28 cellular contexts compared by ENCODE assay signal in genomic region chr10:34514290-34514689, GRCh38.
DNase-seq lines count a peak whose midpoint lies in the region; ATAC-seq, FAIRE-seq and TF ChIP-seq lines count a peak whose summit lies in the region.
"Had no signal": no experiment of that assay in that cellular context is flagged by ENCODE, and none has a peak within 500 bp of the region (broad histone marks: within the 10 kb centered on the region; RNA-seq: fewer than 3 reads in every experiment).

No MANE protein-coding gene starts in this region.

- H3K9me3 ChIP-seq in HCT116 (ENCODE audit: control insufficient read depth in 1 of 2, insufficient read depth in 1 of 2, low read depth in 1 of 2, low read length in 2 of 2) (no peaks in the 10 kb centered on the region), RWPE2 (ENCODE audit: severe bottlenecking) (no peaks in the 10 kb centered on the region), right cardiac atrium (ENCODE audit: control insufficient read depth, low read length) (no peaks in the 10 kb centered on the region)
- H3K9me3 ChIP-seq: Caco-2, HAP-1, MG63 had no signal

- BruUV-seq in HCT116 (replicated peaks; lab: Mats Ljungman, UMichigan) = TSS peak; percentile 4

- intact Hi-C loops in HCT116 (cut with micrococcal nuclease) = no loop called here
- intact Hi-C loops in right cardiac atrium (cut with DNase I) = no loop called here

- no peak overlapping the region for H3K9ac ChIP-seq in HCT116 (ENCODE audit: low read length)

- DNase-seq in HCT116 (ENCODE audit: low read depth, low spot score) = no peak
- no peak for DNase-seq in RWPE2 (ENCODE audit: low spot score)
- no peak for DNase-seq in urothelium cell line (ENCODE audit: low spot score)
- DNase-seq in GM19238 (ENCODE audit: insufficient read length, low spot score) = no peak
- no peak for DNase-seq in DMS 273 (lab: John Stamatoyannopoulos, UW; ENCODE audit: unreplicated experiment)
- DNase-seq in right cardiac atrium = no peak
- DNase-seq: Caco-2; CD8-positive, alpha-beta T cell; DMS 273 treated with DMSO at 0.1 percent for 48 hours; DMS79; EL; GDM1; IMR-90; KG1; MG63; NCI-H1105 treated with DMSO at 0.1 percent for 48 hours; NCI-H146; NCI-H1930; NCI-H2107; NCI-H446; NCI-H524 treated with DMSO at 0.1 percent for 48 hours; NCI-H774; SHP77 had no signal

- no peak overlapping the region for H3K27ac ChIP-seq in HCT116 (ENCODE audit: low read depth, low read length)
- H3K27ac ChIP-seq in RWPE2 (ENCODE audit: poor library complexity, severe bottlenecking) = no peak overlapping the region
- H3K27ac ChIP-seq in right cardiac atrium (ENCODE audit: low read length) = no peak overlapping the region
- H3K27ac ChIP-seq: C4-2B had no signal

- no peaks in the 10 kb centered on the region for H4K20me1 ChIP-seq in HCT116 (ENCODE audit: insufficient read depth)

- ATAC-seq in HCT116 (peak; percentile 54), RWPE2 (ENCODE audit: low read depth) (peak; percentile 68; the same call in 1 of the 3 replicates), esophagus mucosa (peak; percentile 63), right cardiac atrium (no peak)
- ATAC-seq: CD8-positive, alpha-beta T cell; GM23338 had no signal

- no peaks in the 10 kb centered on the region for H3K9me2 ChIP-seq in HCT116 (ENCODE audit: insufficient read depth)

- 99% methylated on average over 4 of the region's 4 CpGs for WGBS in right cardiac atrium

- no peaks in the 10 kb centered on the region for H3K36me3 ChIP-seq in HCT116 (ENCODE audit: control insufficient read depth in 1 of 2, insufficient read depth in 2 of 2, low read length in 2 of 2)
- H3K36me3 ChIP-seq in RWPE2 (ENCODE audit: low read depth) = peaks cover 16% of the 10 kb centered on the region; the same call in 1 of the 2 replicates
- H3K36me3 ChIP-seq: HAP-1, MG63 had no signal

- POLR2A ChIA-PET in HCT116 (lab: Charles Lee) = no interaction called here

- FAIRE-seq in urothelium cell line (lab: Jason Lieb, UNC) = peak; percentile 55
- FAIRE-seq: GM12891 had no signal

- CTCF ChIA-PET in HCT116 (lab: Charles Lee) = no interaction called here

- H3K27me3 ChIP-seq in HCT116 (ENCODE audit: insufficient read depth, low read length) = no peaks in the 10 kb centered on the region
- no peaks in the 10 kb centered on the region for H3K27me3 ChIP-seq in RWPE2 (ENCODE audit: insufficient read depth, poor library complexity, severe bottlenecking)
- H3K27me3 ChIP-seq in right cardiac atrium (ENCODE audit: control insufficient read depth, insufficient read depth) = no peaks in the 10 kb centered on the region
- H3K27me3 ChIP-seq: MG63 had no signal

- H3K4me2 ChIP-seq in HCT116 (ENCODE audit: low read length) = no peak overlapping the region; the same call in 1 of the 2 replicates
- H3K4me2 ChIP-seq: GM23338 had no signal

- TF ChIP-seq CTCF in HCT116 (IDR thresholded peaks at IDR 0.05 in 2 of 3, conservative IDR thresholded peaks at IDR 0.05 in 1 of 3; ENCODE audit: borderline replicate concordance in 1 of 3, insufficient read depth in 1 of 3, low read depth in 2 of 3, low read length in 2 of 3) (no peak), RWPE2 (IDR thresholded peaks at IDR 0.05; ENCODE audit: poor library complexity, severe bottlenecking) (no peak)

- H2AFZ ChIP-seq in HCT116 (ENCODE audit: low read depth, low read length, poor library complexity, severe bottlenecking) = no peak overlapping the region
- H2AFZ ChIP-seq: GM23338 had no signal

- TF ChIP-seq RAD21 in HCT116 (IDR thresholded peaks at IDR 0.05; ENCODE audit: low read depth) = no peak

- peaks cover 0 to 10% of the 10 kb centered on the region in 2 experiments; a peak in 2 of 4 replicates for H3K4me1 ChIP-seq in HCT116 (ENCODE audit: control insufficient read depth in 1 of 2, insufficient read depth in 2 of 2, low read length in 2 of 2)
- H3K4me1 ChIP-seq in RWPE2 (ENCODE audit: insufficient read depth, poor library complexity, severe bottlenecking) = peaks cover 9% of the 10 kb centered on the region
- no peaks in the 10 kb centered on the region for H3K4me1 ChIP-seq in right cardiac atrium (ENCODE audit: control insufficient read depth, insufficient read depth, low read length)
- H3K4me1 ChIP-seq: Caco-2, HAP-1 had no signal

- H3K79me2 ChIP-seq in HCT116 (ENCODE audit: insufficient read depth, low read length) = no peaks in the 10 kb centered on the region

- RAD21 ChIA-PET in HCT116 (lab: Charles Lee; ENCODE audit: low non-redundant PET in 1 of 2, low total read pairs in 2 of 2, uncharacterized antibody in 2 of 2, unreplicated experiment in 2 of 2) = no interaction called here

- no peak overlapping the region for H3K4me3 ChIP-seq in HCT116 (replicated peaks in 1 of 2; ENCODE audit: low read depth in 1 of 2, low read length in 2 of 2)
- no peak overlapping the region for H3K4me3 ChIP-seq in RWPE2 (ENCODE audit: severe bottlenecking)
- H3K4me3 ChIP-seq in right cardiac atrium (ENCODE audit: low read length) = no peak overlapping the region
- H3K4me3 ChIP-seq: GM23338, HAP-1, MG63 had no signal

- TF ChIP-seq POLR2A in HCT116 (IDR thresholded peaks at IDR 0.05; ENCODE audit: borderline replicate concordance, extremely low read depth, insufficient read depth, insufficient read length) = no peak

TF ChIP-seq in HCT116, 20 proteins besides CTCF, POLR2A, EP300 and RAD21:
- TF ChIP-seq YY1 (IDR thresholded peaks at IDR 0.05; ENCODE audit: extremely low read depth, insufficient replicate concordance, low read depth, low read length) = no peak
- TF ChIP-seq FOSL1 (IDR thresholded peaks at IDR 0.05; ENCODE audit: low read depth) = peak; percentile 39
- no peak for TF ChIP-seq SRF (IDR thresholded peaks at IDR 0.05; ENCODE audit: low read depth)
- TF ChIP-seq JUND (IDR thresholded peaks at IDR 0.05) = no peak
- no peak for TF ChIP-seq POLR2AphosphoS5 (IDR thresholded peaks at IDR 0.05; ENCODE audit: low read depth, low read length)
- TF ChIP-seq ZFX (IDR thresholded peaks at IDR 0.05) = no peak
- no peak for TF ChIP-seq CEBPB (IDR thresholded peaks at IDR 0.05; ENCODE audit: low read depth)
TF ChIP-seq in HCT116: peak in this region for 1.

Comparison
In these comparisons a context has a peak if more than half of its experiments do, and no peak if none do; other contexts are left out.
1. ATAC-seq: peak in HCT116 (single experiment), RWPE2 (single experiment) and esophagus mucosa (single experiment); none in right cardiac atrium (0 of 2).